Comparison of ENCODE assay signal across 8 cellular contexts in genomic region chr18:51197661-51198424, GRCh38. TPM values are rescaled to one million over a fixed set of nuclear protein-coding genes. Genes with fewer than 3 reads are reported as not detected.
DNase-seq lines count a peak whose midpoint lies in the region; ATAC-seq, FAIRE-seq and TF ChIP-seq lines count a peak whose summit lies in the region.

Gene MEX3C, minus strand, starts transcription at chr18:51197681. Its CDS starts 361 bp downstream, at chr18:51197320.

- H3K9me2 ChIP-seq in OCI-LY1 (ENCODE audit: low read depth, low read length) = no peaks in the 10 kb centered on the region

- peak; percentile 99 for DNase-seq in DMS 273 treated with DMSO at 0.1 percent for 48 hours (lab: John Stamatoyannopoulos, UW)
- peak; percentile 74 for DNase-seq in HuH-7 (ENCODE audit: low spot score)
- peak; percentile 100 for DNase-seq in activated CD8-positive, alpha-beta memory T cell treated with anti-CD3 and anti-CD28 coated beads, Interleukin-2, amount 50 U/mL, for 4 hours
- peak; percentile 98 to 99 for DNase-seq in stimulated activated CD8-positive, alpha-beta memory T cell treated with anti-CD3 and anti-CD28 coated beads, Interleukin-15, amount 100 ng/mL, for 4 hours (ENCODE audit: low read depth in 2 of 2)

- no peaks in the 10 kb centered on the region; the same call in 1 of the 2 replicates for H4K20me1 ChIP-seq in OCI-LY1 (ENCODE audit: insufficient read depth, low read length)

- peak; percentile 32; the same call in 1 of the 2 replicates for TF ChIP-seq CTCF in OCI-LY1 (IDR thresholded peaks at IDR 0.05; ENCODE audit: low read length)

- 0% methylated on average over 3 to 25 of the region's 51 CpGs for WGBS in mesodermal cell (ENCODE audit: insufficient coverage in 2 of 2), 2 experiments

- peaks cover 34% of the 10 kb centered on the region for H3K36me3 ChIP-seq in OCI-LY1 (ENCODE audit: insufficient read depth, low read length)
- peaks cover 6% of the 10 kb centered on the region for H3K36me3 ChIP-seq in mesodermal cell (ENCODE audit: control insufficient read depth, insufficient read depth, low read length)

- H3K27me3 ChIP-seq in OCI-LY1 (ENCODE audit: insufficient read depth, low read length) = no peaks in the 10 kb centered on the region

- H3K4me1 ChIP-seq in OCI-LY1 (ENCODE audit: insufficient read depth, low read length, severe bottlenecking) = peaks cover 25% of the 10 kb centered on the region
- H3K4me1 ChIP-seq in mesodermal cell (ENCODE audit: control insufficient read depth, insufficient read depth, low read length, poor library complexity, severe bottlenecking) = no peaks in the 10 kb centered on the region

- peak within 1 kb of the TSS; percentile 86 for H3K9ac ChIP-seq in OCI-LY1 (ENCODE audit: low read length)

- ATAC-seq in GM21515 (IDR thresholded peaks at IDR 0.05; ENCODE audit: unreplicated experiment) = peak; percentile 79

- H3K9me3 ChIP-seq in OCI-LY1 (ENCODE audit: low read length) (no peaks in the 10 kb centered on the region), mesodermal cell (ENCODE audit: control insufficient read depth, low read length) (no peaks in the 10 kb centered on the region)

- H2AFZ ChIP-seq in OCI-LY1 (ENCODE audit: low read length) = no peak within 1 kb of the TSS

- H3K79me2 ChIP-seq in OCI-LY1 (ENCODE audit: insufficient read depth, low read length) = peaks cover 40% of the 10 kb centered on the region

- peak; percentile 85 for FAIRE-seq in endometrium (lab: Jason Lieb, UNC)

- H3K4me3 ChIP-seq in OCI-LY1 (ENCODE audit: low read depth, low read length, poor library complexity, severe bottlenecking) (peak within 1 kb of the TSS; percentile 92), mesodermal cell (ENCODE audit: extremely low read depth, insufficient read depth, low read length, poor library complexity, severe bottlenecking) (peak within 1 kb of the TSS; percentile 97)

- peak within 1 kb of the TSS; percentile 92 for H3K27ac ChIP-seq in OCI-LY1 (ENCODE audit: low read depth, low read length, poor library complexity, severe bottlenecking)
- H3K27ac ChIP-seq in mesodermal cell (ENCODE audit: low read depth, low read length, severe bottlenecking) = peak within 1 kb of the TSS; percentile 97

- peak within 1 kb of the TSS; percentile 88 for H3K4me2 ChIP-seq in OCI-LY1 (ENCODE audit: low read length)

- no peaks in the 10 kb centered on the region for H3F3A ChIP-seq in OCI-LY1 (ENCODE audit: insufficient read depth, low read length)

RNA-seq across cellular contexts. Expression of gene MEX3C, which starts in this region (rescaled TPM):
- 72.8 TPM for polyA plus RNA-seq in mesodermal cell (2013, experiment 1 of 2)
- polyA plus RNA-seq in mesodermal cell (2013, experiment 2 of 2) = 70.5 TPM

Comparison
In these comparisons a context has a peak if more than half of its experiments do, and no peak if none do; other contexts are left out.
1. Peak in every context shown above with its lines: DNase-seq, ATAC-seq, H3K4me3 ChIP-seq and H3K27ac ChIP-seq.